Comparison of ENCODE assay signal across 10 cellular contexts in the genomic region with DNA sequence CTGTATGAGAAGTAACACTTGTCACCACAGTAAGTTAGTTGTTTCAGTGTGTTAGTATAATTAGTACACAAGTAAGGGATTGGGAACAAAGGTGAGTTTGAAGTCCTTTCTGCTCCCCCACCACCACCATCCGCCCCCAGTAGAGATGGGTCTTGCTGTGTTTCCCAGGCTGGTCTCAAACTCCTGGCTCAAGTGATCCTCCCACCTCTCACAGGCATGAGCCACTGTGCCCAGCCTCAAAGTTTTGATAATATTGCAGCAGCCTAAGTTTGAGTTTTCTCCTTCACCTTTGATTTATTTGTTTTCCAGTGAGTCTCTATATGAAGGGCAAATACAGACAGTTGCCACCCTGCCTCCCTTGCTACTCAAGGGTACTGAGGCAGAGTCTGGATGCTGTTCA. TPM values are rescaled to one million over a fixed set of nuclear protein-coding genes. Genes with fewer than 3 reads are reported as not detected.
DNase-seq lines count a peak whose midpoint lies in the region; ATAC-seq and TF ChIP-seq lines count a peak whose summit lies in the region.
"Had no signal": no experiment of that assay in that cellular context is flagged by ENCODE, and none has a peak within 500 bp of the region (broad histone marks: within the 10 kb centered on the region; RNA-seq: fewer than 3 reads in every experiment).

No MANE protein-coding gene starts in this region.

- H3K27ac ChIP-seq in CD4-positive, alpha-beta memory T cell (ENCODE audit: low read depth, low read length), result peak overlapping the region; percentile 97
- H3K27ac ChIP-seq in KMS-11 (peak overlapping the region; percentile 100; the same call in 1 of the 2 replicates), SJCRH30 (no peak overlapping the region)
- H3K27ac ChIP-seq: pancreas had no signal

- no peaks in the 10 kb centered on the region for H3K27me3 ChIP-seq in CD4-positive, alpha-beta memory T cell (ENCODE audit: insufficient read depth, low read length)
- H3K27me3 ChIP-seq in KMS-11 (ENCODE audit: insufficient read depth, low read depth) (no peaks in the 10 kb centered on the region), SJCRH30 (no peaks in the 10 kb centered on the region)
- H3K27me3 ChIP-seq: pancreas had no signal

- no peak for TF ChIP-seq CTCF in KMS-11 (conservative IDR thresholded peaks at IDR 0.05; ENCODE audit: low read depth, low read length)
- TF ChIP-seq CTCF in MCF 10A (IDR thresholded peaks at IDR 0.05; ENCODE audit: unreplicated experiment), result no peak
- TF ChIP-seq CTCF in neural crest cell (conservative IDR thresholded peaks at IDR 0.05), result no peak

- H3K4me1 ChIP-seq in CD4-positive, alpha-beta memory T cell (ENCODE audit: insufficient read depth, low read length), result peaks cover 39% of the 10 kb centered on the region
- peaks cover 71% of the 10 kb centered on the region for H3K4me1 ChIP-seq in KMS-11 (ENCODE audit: low read depth, poor library complexity, severe bottlenecking)
- peaks cover 8% of the 10 kb centered on the region; the same call in 1 of the 2 replicates for H3K4me1 ChIP-seq in SJCRH30

- peaks cover 0 to 3% (median 0%) of the 10 kb centered on the region in 8 donors for H3K9me3 Mint-ChIP-seq in CD4-positive, alpha-beta memory T cell
- H3K9me3 Mint-ChIP-seq in MCF 10A (ENCODE audit: unreplicated experiment), result no peaks in the 10 kb centered on the region
- no peaks in the 10 kb centered on the region for H3K9me3 Mint-ChIP-seq in neural crest cell

- no peak overlapping the region for H2AFZ ChIP-seq in KMS-11 (ENCODE audit: low read depth)

- ATAC-seq in activated CD4-positive, CD25-positive, alpha-beta regulatory T cell treated with anti-CD3 and anti-CD28 coated beads, Interleukin-2, amount 50 U/mL, for 24 hours, result no peak
- ATAC-seq: pancreas had no signal

- H3K4me2 ChIP-seq in KMS-11, result peak overlapping the region; percentile 78

- peak overlapping the region; percentile 5 to 36 for H3K4me3 ChIP-seq in CD4-positive, alpha-beta memory T cell (ENCODE audit: low read length in 2 of 2)
- no peak overlapping the region for H3K4me3 ChIP-seq in KMS-11 (IDR thresholded peaks at IDR 0.05; ENCODE audit: insufficient read depth, low read depth, low read length)
- H3K4me3 ChIP-seq in SJCRH30, result no peak overlapping the region

- POLR2A ChIA-PET in CD4-positive, alpha-beta memory T cell (lab: Charles Lee; ENCODE audit: partially characterized antibody), result interaction anchor here (2.8 kb wide), 1 partner anchor 12 kb away, joined by 14 read pairs; no protein-coding TSS in a partner anchor
- POLR2A ChIA-PET in MCF 10A (lab: Yijun Ruan, JAX), result interaction anchor here (0.8 to 1.2 kb wide), 3 partner anchors 61 to 104 kb away, joined by 3 to 4 read pairs (median 3); partner anchors contain the start of gene SSH3

- intact Hi-C loops in CD4-positive, alpha-beta memory T cell (cut with micrococcal nuclease), result no loop called here
- intact Hi-C loops in MCF 10A (cut with micrococcal nuclease), result no loop called here

- H3K9ac ChIP-seq in KMS-11, result peak overlapping the region; percentile 99; the same call in 1 of the 2 replicates

- peak overlapping the region; percentile 85 to 100 (median 95) for H3K27ac Mint-ChIP-seq in CD4-positive, alpha-beta memory T cell
- H3K27ac Mint-ChIP-seq in MCF 10A (ENCODE audit: low read depth, unreplicated experiment), result peak overlapping the region; percentile 97
- H3K27ac Mint-ChIP-seq in neural crest cell (ENCODE audit: unreplicated experiment), result no peak overlapping the region

- peaks cover 68% of the 10 kb centered on the region for H3K79me2 ChIP-seq in KMS-11 (ENCODE audit: insufficient read depth, low read depth)

- no TSS peak for BruUV-seq in MCF 10A (replicated peaks; lab: Mats Ljungman, UMichigan)

- H3K36me3 ChIP-seq in CD4-positive, alpha-beta memory T cell (ENCODE audit: insufficient read depth, low read length), result peaks cover 46% of the 10 kb centered on the region
- H3K36me3 ChIP-seq in KMS-11 (ENCODE audit: insufficient read depth), result peaks cover 35% of the 10 kb centered on the region; the same call in 1 of the 2 replicates
- H3K36me3 ChIP-seq in SJCRH30, result peaks cover 37% of the 10 kb centered on the region

- peak overlapping the region; percentile 96 to 100 (median 99) for H3K4me3 Mint-ChIP-seq in CD4-positive, alpha-beta memory T cell
- H3K4me3 Mint-ChIP-seq in MCF 10A (ENCODE audit: unreplicated experiment) (peak overlapping the region; percentile 96), neural crest cell (peak overlapping the region; percentile 84)

- no peaks in the 10 kb centered on the region for H3K9me3 ChIP-seq in CD4-positive, alpha-beta memory T cell (ENCODE audit: control insufficient read depth in 1 of 2, low read length in 2 of 2)
- H3K9me3 ChIP-seq in SJCRH30 (replicated peaks), result no peaks in the 10 kb centered on the region
- H3K9me3 ChIP-seq: pancreas had no signal

- peaks cover 53 to 66% of the 10 kb centered on the region in 2 donors for H3K36me3 Mint-ChIP-seq in CD4-positive, alpha-beta memory T cell
- H3K36me3 Mint-ChIP-seq in MCF 10A (ENCODE audit: insufficient read depth, unreplicated experiment) (peaks cover 61% of the 10 kb centered on the region), neural crest cell (ENCODE audit: low read depth) (peaks cover 17% of the 10 kb centered on the region)

- peaks cover 24% of the 10 kb centered on the region for H4K20me1 ChIP-seq in KMS-11 (ENCODE audit: insufficient read depth)

- CTCF ChIA-PET in CD4-positive, alpha-beta memory T cell (lab: Charles Lee; ENCODE audit: partially characterized antibody), result interaction anchor here (1.2 kb wide), 2 partner anchors 20 to 75 kb away, joined by 3 to 4 read pairs; no protein-coding TSS in a partner anchor
- CTCF ChIA-PET in MCF 10A (lab: Yijun Ruan, JAX), result interaction anchor here (1.1 kb wide), 1 partner anchor 21 kb away, joined by 4 read pairs; no protein-coding TSS in a partner anchor

- H3K27me3 Mint-ChIP-seq in CD4-positive, alpha-beta memory T cell, result no peaks in the 10 kb centered on the region
- H3K27me3 Mint-ChIP-seq in MCF 10A (ENCODE audit: insufficient read depth, unreplicated experiment) (no peaks in the 10 kb centered on the region), neural crest cell (ENCODE audit: low read depth) (no peaks in the 10 kb centered on the region)

- no peak for DNase-seq in CD4-positive, alpha-beta memory T cell
- no peak for DNase-seq in MCF 10A (ENCODE audit: unreplicated experiment)
- DNase-seq in neural crest cell (ENCODE audit: low read depth, low spot score), result no peak
- DNase-seq in NCI-H1092 treated with DMSO at 0.1 percent for 48 hours (lab: John Stamatoyannopoulos, UW), result no peak
- DNase-seq in COR-L47 (lab: John Stamatoyannopoulos, UW), result no peak
- no peak for DNase-seq in SJCRH30
- DNase-seq: NCI-H526, pancreas had no signal

- peaks cover 43 to 74% (median 50%) of the 10 kb centered on the region in 4 donors for H3K4me1 Mint-ChIP-seq in CD4-positive, alpha-beta memory T cell
- peaks cover 24% of the 10 kb centered on the region for H3K4me1 Mint-ChIP-seq in MCF 10A (ENCODE audit: insufficient read depth, unreplicated experiment)
- peaks cover 43% of the 10 kb centered on the region for H3K4me1 Mint-ChIP-seq in neural crest cell

RNA-seq across cellular contexts. Expression of gene GRK2, which starts 23.7 kb away (rescaled TPM):
- 100 to 1,000 TPM; 299 to 310 TPM for total RNA-seq in CD4-positive, alpha-beta memory T cell
- 10 to 100 TPM; 12.8 to 63.7 TPM for polyA plus RNA-seq in CD4-positive, alpha-beta memory T cell
- total RNA-seq in MCF 10A (2022) (48.1 and 50.1 TPM in 2 replicates), neural crest cell (51.3 and 55.1 TPM in 2 replicates)
- total RNA-seq in SJCRH30 (2014; rRNA removed; shearing (Covaris generic)), result 45.2 and 49.7 TPM in 2 replicates

RNA-seq across cellular contexts. Expression of gene ANKRD13D, which starts 46.6 kb away (rescaled TPM):
- total RNA-seq in CD4-positive, alpha-beta memory T cell, result 100 to 1,000 TPM; 244 to 247 TPM
- 10 to 100 TPM; 12.0 to 31.3 TPM for polyA plus RNA-seq in CD4-positive, alpha-beta memory T cell
- 39.7 and 46.2 TPM in 2 replicates for total RNA-seq in MCF 10A (2022)
- 58.9 and 71.8 TPM in 2 replicates for total RNA-seq in neural crest cell
- total RNA-seq in SJCRH30 (2014; rRNA removed; shearing (Covaris generic)), result 15.3 and 19.9 TPM in 2 replicates

Comparison
In these comparisons a context has a peak if more than half of its experiments do, and no peak if none do; other contexts are left out.
1. H3K4me3 ChIP-seq: peak in CD4-positive, alpha-beta memory T cell (2 of 2); none in KMS-11 (single experiment) and SJCRH30 (single experiment).
2. Peak in every context shown above with its lines, with median percentiles within 50 percentile points of each other: H3K4me3 Mint-ChIP-seq.